ENCODE assay signal across 20 cellular contexts in the genomic region with DNA sequence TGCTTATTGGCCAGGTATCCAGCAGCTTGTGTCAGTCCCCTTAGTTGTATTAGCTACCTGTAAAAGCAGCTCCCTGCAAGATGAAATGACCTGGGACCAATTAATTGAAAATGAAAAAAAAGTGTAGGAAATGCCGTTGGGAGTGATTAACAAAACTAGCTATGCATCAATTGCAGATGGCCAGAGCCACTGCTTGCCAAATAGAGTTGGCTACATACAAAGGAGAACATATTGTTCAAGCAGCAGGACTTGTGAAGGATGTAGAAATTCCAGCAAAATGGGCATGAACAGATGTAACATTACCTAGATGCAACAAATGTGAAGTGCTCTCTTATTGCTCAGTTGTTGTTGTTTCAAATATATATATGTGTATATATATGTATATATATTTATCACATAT.
"Had no signal": no experiment of that assay in that cellular context is flagged by ENCODE, and none has a peak within 500 bp of the region (broad histone marks: within the 10 kb centered on the region; RNA-seq: fewer than 3 reads in every experiment).

No MANE protein-coding gene starts in this region.

- DNase-seq: IMR-90, Karpas-422, KG1, MG63, NCI-H1092, NCI-H1105 treated with DMSO at 0.1 percent for 48 hours, NCI-H1417 treated with DMSO at 0.1 percent for 48 hours, NCI-H146, NCI-H187 treated with DMSO at 0.1 percent for 48 hours, NCI-H2029 treated with DMSO at 0.1 percent for 48 hours, NCI-H2107, NCI-H345, NCI-H524, NCI-H526 treated with DMSO at 0.1 percent for 48 hours, NCI-H774, Right ventricle myocardium superior, RPMI8226, SIG-M5 had no signal

- H3K27ac Mint-ChIP-seq: T-helper 1 cell treated with Interleukin-12 subunit alpha and Interleukin-12 subunit beta and Interleukin-4 antibody, amounts not matched to agents 30 μg/mL and 1 μg/mL, for 36 hours had no signal

- ATAC-seq: HepG2 had no signal

- H3K4me3 Mint-ChIP-seq: T-helper 1 cell treated with Interleukin-12 subunit alpha and Interleukin-12 subunit beta and Interleukin-4 antibody, amounts not matched to agents 30 μg/mL and 1 μg/mL, for 36 hours had no signal
